In the genomic region with DNA sequence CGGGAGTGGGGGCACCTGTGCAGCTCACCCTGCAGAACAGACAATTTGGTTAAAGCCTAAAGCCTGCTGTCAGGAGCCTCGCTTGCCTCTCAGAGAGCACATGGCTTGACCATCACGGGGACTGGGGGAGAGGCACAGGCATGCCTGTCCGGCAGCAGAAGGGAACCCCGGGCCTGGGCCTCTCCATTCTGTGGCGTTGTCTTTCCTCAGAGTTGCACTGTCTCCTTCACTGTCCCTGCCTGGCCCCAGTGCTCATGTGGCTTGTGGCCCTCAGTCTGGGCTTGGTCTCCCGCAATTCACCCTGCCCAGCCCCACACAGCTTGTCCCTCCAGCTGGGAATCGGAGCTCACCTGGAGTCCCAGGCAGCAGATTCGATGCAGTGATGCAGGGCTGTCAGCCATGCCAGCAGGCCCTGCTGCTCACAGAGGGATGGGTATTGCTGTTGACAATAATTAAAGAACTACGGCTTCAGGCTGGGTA, we compare ENCODE assay signal across 1 cellular context.
TF ChIP-seq lines count a peak whose summit lies in the region.

No MANE protein-coding gene starts in this region.

TF ChIP-seq in K562, 482 proteins besides CTCF, POLR2A, EP300 and RAD21:
- TF ChIP-seq CREBBP (IDR thresholded peaks at IDR 0.05; ENCODE audit: low read depth, low read length) (no peak), WHSC1 (IDR thresholded peaks at IDR 0.05; ENCODE audit: low read length) (no peak), ZFX (CRISPR knock-in tag; IDR thresholded peaks at IDR 0.05) (no peak), ZNF133 (CRISPR knock-in tag; IDR thresholded peaks at IDR 0.05) (no peak), SIN3B (IDR thresholded peaks at IDR 0.05; ENCODE audit: low read depth) (no peak), TAF1 (IDR thresholded peaks at IDR 0.05; ENCODE audit: control insufficient read depth, extremely low read depth, insufficient read depth, low read length, severe bottlenecking) (no peak), MBD2 (IDR thresholded peaks at IDR 0.05; ENCODE audit: borderline replicate concordance, low read depth) (no peak), MIER1 (IDR thresholded peaks at IDR 0.05; ENCODE audit: low read depth) (no peak), CREB1 (IDR thresholded peaks at IDR 0.05) (no peak), CREB1 (CRISPR knock-in tag; IDR thresholded peaks at IDR 0.05) (no peak), ZNF431 (CRISPR knock-in tag; IDR thresholded peaks at IDR 0.05) (no peak), FOXK1 (CRISPR knock-in tag; IDR thresholded peaks at IDR 0.05; ENCODE audit: borderline replicate concordance) (no peak), MTA1 (IDR thresholded peaks at IDR 0.05; ENCODE audit: borderline replicate concordance) (no peak)
TF ChIP-seq in K562: peak in this region for 0.
